12 cellular contexts compared by ENCODE assay signal in the genomic region with DNA sequence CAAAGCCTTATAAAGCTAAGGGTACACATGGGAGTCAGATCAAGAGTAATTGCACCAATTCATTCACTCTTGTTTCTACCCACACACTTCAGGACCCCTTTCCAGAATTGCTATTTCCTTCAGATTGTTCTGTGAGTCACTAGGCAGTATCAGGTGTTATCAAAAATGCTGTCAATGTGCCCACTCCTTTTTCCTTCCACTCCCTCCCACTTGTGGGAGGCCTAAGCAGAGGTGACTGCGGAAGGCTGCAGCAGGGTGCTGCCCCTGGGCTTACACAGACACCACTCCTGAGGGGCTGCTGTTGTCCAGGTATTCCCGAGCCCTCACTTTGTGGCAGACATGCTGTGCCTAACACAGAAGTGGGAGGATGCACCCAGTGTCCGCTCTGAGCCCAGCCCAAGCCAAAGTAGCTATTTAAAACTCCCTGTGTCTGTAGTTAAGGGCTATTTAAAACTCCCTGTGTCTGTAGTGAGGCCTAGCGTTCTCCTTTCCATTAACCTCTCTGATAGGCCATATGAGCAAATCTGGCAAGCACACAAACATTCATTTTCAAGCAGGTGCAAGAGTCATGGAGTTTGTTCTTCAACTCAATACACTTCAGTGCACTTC.
DNase-seq lines count a peak whose midpoint lies in the region; ATAC-seq and TF ChIP-seq lines count a peak whose summit lies in the region.
"Had no signal": no experiment of that assay in that cellular context is flagged by ENCODE, and none has a peak within 500 bp of the region (broad histone marks: within the 10 kb centered on the region; RNA-seq: fewer than 3 reads in every experiment).

No MANE protein-coding gene starts in this region.

- peaks cover 3% of the 10 kb centered on the region for H3K27me3 Mint-ChIP-seq in T-helper 2 cell treated with Interferon-gamma antibody and Interleukin-4, amounts not matched to agents 5 μg/mL and 100 μg/mL, for 36 hours (ENCODE audit: low read depth)
- H3K27me3 Mint-ChIP-seq: type B pancreatic cell had no signal

- DNase-seq in NCI-H2196 (lab: John Stamatoyannopoulos, UW; ENCODE audit: unreplicated experiment) (peak; percentile 29), left ventricle myocardium inferior (peak; percentile 30), HEK293T (ENCODE audit: extremely low spot score) (no peak), CD1c-positive myeloid dendritic cell (ENCODE audit: extremely low spot score) (no peak), GM23248 (no peak)
- peak; percentile 82 for DNase-seq in T-helper 2 cell treated with Interferon-gamma antibody and Interleukin-4, amounts not matched to agents 5 μg/mL and 100 μg/mL, for 36 hours (ENCODE audit: low spot score)
- DNase-seq in stimulated activated CD4-positive, alpha-beta T cell treated with anti-CD3 and anti-CD28 coated beads, Interleukin-4, amount 100 ng/mL, for 1 hour: peak; percentile 32
- DNase-seq: H7 had no signal

- no peak overlapping the region for H3K4me2 ChIP-seq in GM23248 (ENCODE audit: unreplicated experiment)

- TF ChIP-seq CTCF in left ventricle myocardium inferior (IDR thresholded peaks at IDR 0.05; ENCODE audit: borderline replicate concordance): no peak

- peaks cover 39% of the 10 kb centered on the region for H3K4me1 ChIP-seq in left ventricle myocardium inferior
- H3K4me1 ChIP-seq in GM23248 (ENCODE audit: insufficient read depth): peaks cover 8% of the 10 kb centered on the region; the same call in 1 of the 2 replicates
- H3K4me1 ChIP-seq: prostate gland had no signal

- H3F3A ChIP-seq in GM23248 (ENCODE audit: insufficient read depth): 0 out of 2 replicates have a peak, but pooled peaks cover 3% of the 10 kb centered on the region

- H3K9me3 ChIP-seq in left ventricle myocardium inferior (replicated peaks) (no peaks in the 10 kb centered on the region), GM23248 (ENCODE audit: low read depth) (no peaks in the 10 kb centered on the region)
- H3K9me3 ChIP-seq: prostate gland had no signal

- no peaks in the 10 kb centered on the region for H3K79me2 ChIP-seq in GM23248 (ENCODE audit: insufficient read depth)

- CTCF ChIA-PET in HEK293T (lab: Yijun Ruan, JAX): no interaction called here

- H3K4me3 ChIP-seq in left ventricle myocardium inferior (no peak overlapping the region), GM23248 (no peak overlapping the region)
- H3K4me3 ChIP-seq: prostate gland had no signal

- H3K4me3 Mint-ChIP-seq in T-helper 2 cell treated with Interferon-gamma antibody and Interleukin-4, amounts not matched to agents 5 μg/mL and 100 μg/mL, for 36 hours: no peak overlapping the region
- H3K4me3 Mint-ChIP-seq: type B pancreatic cell had no signal

- no peaks in the 10 kb centered on the region for H4K20me1 ChIP-seq in GM23248 (ENCODE audit: insufficient read depth)

- 94 to 96% methylated on average over 4 of the region's 4 CpGs for whole genome bisulfite sequencing in GM23248 (ENCODE audit: low coverage in 1 of 2, low lambda C conversion rate in 2 of 2, missing lambda C conversion rate in 2 of 2), 2 experiments

- no peak for ATAC-seq in HG03159 (IDR thresholded peaks at IDR 0.05; ENCODE audit: unreplicated experiment)

- no peaks in the 10 kb centered on the region for H3K9me3 Mint-ChIP-seq in T-helper 2 cell treated with Interferon-gamma antibody and Interleukin-4, amounts not matched to agents 5 μg/mL and 100 μg/mL, for 36 hours

- intact Hi-C loops in left ventricle myocardium inferior (cut with micrococcal nuclease): no loop called here

- H3K27ac Mint-ChIP-seq in T-helper 2 cell treated with Interferon-gamma antibody and Interleukin-4, amounts not matched to agents 5 μg/mL and 100 μg/mL, for 36 hours: no peak overlapping the region
- H3K27ac Mint-ChIP-seq: type B pancreatic cell had no signal

- H3K27me3 ChIP-seq in left ventricle myocardium inferior (ENCODE audit: low read depth) (no peaks in the 10 kb centered on the region), GM23248 (replicated peaks; ENCODE audit: insufficient read depth) (no peaks in the 10 kb centered on the region)

- no peak overlapping the region for H2AFZ ChIP-seq in GM23248

- in situ Hi-C loops in GM23248 (cut with MboI): no loop called here

- H3K9me2 ChIP-seq in GM23248 (ENCODE audit: insufficient read depth): no peaks in the 10 kb centered on the region

- H3K36me3 ChIP-seq in left ventricle myocardium inferior (no peaks in the 10 kb centered on the region), GM23248 (ENCODE audit: low read depth) (no peaks in the 10 kb centered on the region)
- H3K36me3 ChIP-seq: prostate gland had no signal

- H3K36me3 Mint-ChIP-seq in T-helper 2 cell treated with Interferon-gamma antibody and Interleukin-4, amounts not matched to agents 5 μg/mL and 100 μg/mL, for 36 hours (ENCODE audit: low read depth): no peaks in the 10 kb centered on the region
- H3K36me3 Mint-ChIP-seq: type B pancreatic cell had no signal

- no peak overlapping the region for H3K9ac ChIP-seq in GM23248

- POLR2A ChIA-PET in HEK293T (lab: Yijun Ruan, JAX): no interaction called here

- H3K27ac ChIP-seq in left ventricle myocardium inferior (replicated peaks) (peak overlapping the region; percentile 82), GM23248 (no peak overlapping the region)
- H3K27ac ChIP-seq: HL-60, prostate gland had no signal

- H3K4me1 Mint-ChIP-seq in T-helper 2 cell treated with Interferon-gamma antibody and Interleukin-4, amounts not matched to agents 5 μg/mL and 100 μg/mL, for 36 hours (ENCODE audit: low read depth): peaks cover 19% of the 10 kb centered on the region

TF ChIP-seq in HEK293T, 16 proteins besides CTCF, POLR2A, EP300 and RAD21:
- TF ChIP-seq FOXA1 (IDR thresholded peaks at IDR 0.05) (no peak), FOXM1 (IDR thresholded peaks at IDR 0.05; ENCODE audit: borderline replicate concordance) (no peak), ZNF384 (IDR thresholded peaks at IDR 0.05) (no peak), HDGF (IDR thresholded peaks at IDR 0.05; ENCODE audit: borderline replicate concordance) (no peak), CTBP1 (IDR thresholded peaks at IDR 0.05; ENCODE audit: borderline replicate concordance) (no peak), SUZ12 (IDR thresholded peaks at IDR 0.05) (no peak), ARNT (IDR thresholded peaks at IDR 0.05) (no peak), ELF4 (IDR thresholded peaks at IDR 0.05) (no peak), L3MBTL2 (conservative IDR thresholded peaks at IDR 0.05) (no peak)
TF ChIP-seq in HEK293T: peak in this region for 0.

Comparison
In these comparisons a context has a peak if more than half of its experiments do, and no peak if none do; other contexts are left out.
1. DNase-seq: peak in NCI-H2196 (single experiment), T-helper 2 cell treated with Interferon-gamma antibody and Interleukin-4, amounts not matched to agents 5 μg/mL and 100 μg/mL, for 36 hours (single experiment), left ventricle myocardium inferior (single experiment) and stimulated activated CD4-positive, alpha-beta T cell treated with anti-CD3 and anti-CD28 coated beads, Interleukin-4, amount 100 ng/mL, for 1 hour (single experiment); none in HEK293T (single experiment), CD1c-positive myeloid dendritic cell (single experiment) and GM23248 (single experiment).